ENCODE assay signal across 7 cellular contexts in genomic region chr11:67382481-67383136, GRCh38. TPM values are rescaled to one million over a fixed set of nuclear protein-coding genes. Genes with fewer than 3 reads are reported as not detected.
DNase-seq lines count a peak whose midpoint lies in the region; ATAC-seq and TF ChIP-seq lines count a peak whose summit lies in the region.

No MANE protein-coding gene starts in this region.

- peaks cover 5% of the 10 kb centered on the region for H3K4me1 Mint-ChIP-seq in activated T-helper 2 cell treated with anti-CD3 and anti-CD28 coated beads, Interferon-gamma antibody, Interleukin-2, Interleukin-4, amounts not matched to agents 10 μg/mL and 5 μg/mL and 100 μg/mL, durations not matched to agents 14 hours and 24 hours and 36 hours (ENCODE audit: low read depth)

- TF ChIP-seq POLR2A in thyroid gland (IDR thresholded peaks at IDR 0.05): no peak

- H3K36me3 ChIP-seq in thyroid gland: no peaks in the 10 kb centered on the region

- DNase-seq in GM12865 (ENCODE audit: low read depth): peak; percentile 90
- peak; percentile 64 for DNase-seq in Jurkat, Clone E6-1 (ENCODE audit: low read depth, low spot score)
- DNase-seq in RWPE1 (ENCODE audit: low spot score): peak; percentile 71
- DNase-seq in activated T-helper 2 cell treated with anti-CD3 and anti-CD28 coated beads, Interferon-gamma antibody, Interleukin-2, Interleukin-4, amounts not matched to agents 10 μg/mL and 5 μg/mL and 100 μg/mL, durations not matched to agents 14 hours and 24 hours and 36 hours (ENCODE audit: low spot score): peak; percentile 73
- DNase-seq in fibroblast of the conjunctiva (ENCODE audit: low read depth): peak; percentile 57
- peak; percentile 71 for DNase-seq in omental fat pad (ENCODE audit: low spot score)
- peak; percentile 78 to 83 for DNase-seq in thyroid gland

- POLR2A ChIA-PET in RWPE1 (lab: Yijun Ruan, JAX; ENCODE audit: low non-redundant PET): interaction anchor here (0.5 to 2.5 kb wide), 4 partner anchors 28 to 131 kb away, joined by 3 to 7 read pairs (median 4); partner anchors contain the start of gene POLD4

- H3K27ac ChIP-seq in RWPE1 (peak overlapping the region; percentile 31), thyroid gland (no peak overlapping the region)

- H3K27me3 ChIP-seq in thyroid gland: no peaks in the 10 kb centered on the region

- CTCF ChIA-PET in RWPE1 (lab: Yijun Ruan, JAX): interaction anchor here (0.6 to 5.8 kb wide), 31 partner anchors 9 to 652 kb away, joined by 3 to 113 read pairs (median 5); partner anchors contain the start of genes CLCF1, POLD4 and RAD9A

- no peak overlapping the region for H3K4me3 ChIP-seq in GM12865 (ENCODE audit: low read depth, low read length)
- H3K4me3 ChIP-seq in Jurkat, Clone E6-1 (ENCODE audit: low read length): no peak overlapping the region
- H3K4me3 ChIP-seq in thyroid gland (replicated peaks in 1 of 3): no peak overlapping the region

- no peak overlapping the region for H3K4me3 Mint-ChIP-seq in activated T-helper 2 cell treated with anti-CD3 and anti-CD28 coated beads, Interferon-gamma antibody, Interleukin-2, Interleukin-4, amounts not matched to agents 10 μg/mL and 5 μg/mL and 100 μg/mL, durations not matched to agents 14 hours and 24 hours and 36 hours (ENCODE audit: low read depth)

- H3K27ac Mint-ChIP-seq in activated T-helper 2 cell treated with anti-CD3 and anti-CD28 coated beads, Interferon-gamma antibody, Interleukin-2, Interleukin-4, amounts not matched to agents 10 μg/mL and 5 μg/mL and 100 μg/mL, durations not matched to agents 14 hours and 24 hours and 36 hours: no peak overlapping the region

- no peaks in the 10 kb centered on the region for H3K36me3 Mint-ChIP-seq in activated T-helper 2 cell treated with anti-CD3 and anti-CD28 coated beads, Interferon-gamma antibody, Interleukin-2, Interleukin-4, amounts not matched to agents 10 μg/mL and 5 μg/mL and 100 μg/mL, durations not matched to agents 14 hours and 24 hours and 36 hours (ENCODE audit: low read depth)

- TF ChIP-seq CTCF in GM12865 (IDR thresholded peaks at IDR 0.05; ENCODE audit: insufficient read depth, low read depth, low read length, missing control alignments): peak; percentile 99
- TF ChIP-seq CTCF in RWPE1 (conservative IDR thresholded peaks at IDR 0.05; ENCODE audit: low read depth): peak; percentile 97
- TF ChIP-seq CTCF in omental fat pad (IDR thresholded peaks at IDR 0.05): peak in 1 of 3 donors; percentile 97
- TF ChIP-seq CTCF in thyroid gland (IDR thresholded peaks at IDR 0.05): peak; percentile 95 to 98 (median 97)

- peak; percentile 53 for ATAC-seq in omental fat pad (ENCODE audit: low FRiP score)

- intact Hi-C loops in activated T-helper 2 cell treated with anti-CD3 and anti-CD28 coated beads, Interferon-gamma antibody, Interleukin-2, Interleukin-4, amounts not matched to agents 10 μg/mL and 5 μg/mL and 100 μg/mL, durations not matched to agents 14 hours and 24 hours and 36 hours (cut with micrococcal nuclease): loop anchor here (1.0 to 5.0 kb wide), 2 partner anchors 25 to 115 kb away; partner anchors contain the start of gene GRK2
- intact Hi-C loops in thyroid gland (cut with DNase I): loop anchor here (2.0 to 5.0 kb wide), 2 partner anchors 26 to 35 kb away; no protein-coding TSS in a partner anchor

- peaks cover 17% of the 10 kb centered on the region for H3K27me3 Mint-ChIP-seq in activated T-helper 2 cell treated with anti-CD3 and anti-CD28 coated beads, Interferon-gamma antibody, Interleukin-2, Interleukin-4, amounts not matched to agents 10 μg/mL and 5 μg/mL and 100 μg/mL, durations not matched to agents 14 hours and 24 hours and 36 hours (ENCODE audit: low read depth)

- no peaks in the 10 kb centered on the region for H3K9me3 Mint-ChIP-seq in activated T-helper 2 cell treated with anti-CD3 and anti-CD28 coated beads, Interferon-gamma antibody, Interleukin-2, Interleukin-4, amounts not matched to agents 10 μg/mL and 5 μg/mL and 100 μg/mL, durations not matched to agents 14 hours and 24 hours and 36 hours

- 41 to 42% methylated on average over 10 of the region's 12 CpGs for WGBS in thyroid gland, 2 donors

- peaks cover 17 to 50% of the 10 kb centered on the region in 2 donors for H3K4me1 ChIP-seq in thyroid gland

- no peaks in the 10 kb centered on the region for H3K9me3 ChIP-seq in thyroid gland

RNA-seq across cellular contexts. Expression of gene RAD9A, which starts 9.2 kb away (rescaled TPM):
- 38.0 TPM for polyA plus RNA-seq in Jurkat, Clone E6-1 (2012; ENCODE audit: insufficient read depth, insufficient read length)
- total RNA-seq in activated T-helper 2 cell treated with anti-CD3 and anti-CD28 coated beads, Interferon-gamma antibody, Interleukin-2, Interleukin-4, amounts not matched to agents 10 μg/mL and 5 μg/mL and 100 μg/mL, durations not matched to agents 14 hours and 24 hours and 36 hours: 32.1 and 34.1 TPM in 2 replicates
- total RNA-seq in omental fat pad (10 to 100 TPM in 2 of 4 donors, 1 to 10 TPM in 2; 5.5 to 18.0 (median 10.4) TPM), thyroid gland (10 to 100 TPM; 22.7 to 38.0 (median 31.0) TPM)

RNA-seq across cellular contexts. Expression of gene CLCF1, which starts 9.2 kb away (rescaled TPM):
- polyA plus RNA-seq in Jurkat, Clone E6-1 (2012; ENCODE audit: insufficient read depth, insufficient read length): 0.92 TPM
- 2.9 and 3.0 TPM in 2 replicates for total RNA-seq in activated T-helper 2 cell treated with anti-CD3 and anti-CD28 coated beads, Interferon-gamma antibody, Interleukin-2, Interleukin-4, amounts not matched to agents 10 μg/mL and 5 μg/mL and 100 μg/mL, durations not matched to agents 14 hours and 24 hours and 36 hours
- total RNA-seq in omental fat pad (10 to 100 TPM in 3 of 4 donors, 1 to 10 TPM in 1; 4.1 to 51.4 (median 25.1) TPM), thyroid gland (1 to 10 TPM; 4.3 to 9.4 (median 6.9) TPM)

RNA-seq across cellular contexts. Expression of gene PPP1CA, which starts 19.0 kb away (rescaled TPM):
- polyA plus RNA-seq in Jurkat, Clone E6-1 (2012; ENCODE audit: insufficient read depth, insufficient read length): 286 TPM
- 250 and 262 TPM in 2 replicates for total RNA-seq in activated T-helper 2 cell treated with anti-CD3 and anti-CD28 coated beads, Interferon-gamma antibody, Interleukin-2, Interleukin-4, amounts not matched to agents 10 μg/mL and 5 μg/mL and 100 μg/mL, durations not matched to agents 14 hours and 24 hours and 36 hours
- total RNA-seq in omental fat pad: 100 to 1,000 TPM in 2 of 4 donors, 10 to 100 TPM in 2; 91.9 to 110 (median 97.6) TPM
- 100 to 1,000 TPM; 164 to 216 (median 191) TPM for total RNA-seq in thyroid gland

RNA-seq across cellular contexts. Expression of gene TBC1D10C, which starts 21.3 kb away (rescaled TPM):
- polyA plus RNA-seq in Jurkat, Clone E6-1 (2012; ENCODE audit: insufficient read depth, insufficient read length): 105 TPM
- total RNA-seq in activated T-helper 2 cell treated with anti-CD3 and anti-CD28 coated beads, Interferon-gamma antibody, Interleukin-2, Interleukin-4, amounts not matched to agents 10 μg/mL and 5 μg/mL and 100 μg/mL, durations not matched to agents 14 hours and 24 hours and 36 hours: 112 and 118 TPM in 2 replicates
- total RNA-seq in omental fat pad (1 to 10 TPM; 1.6 to 7.1 (median 3.4) TPM), thyroid gland (10 to 100 TPM in 2 of 4 donors, 1 to 10 TPM in 2; 8.8 to 16.0 (median 11.6) TPM)

RNA-seq across cellular contexts. Expression of gene POLD4, which starts 29.3 kb away (rescaled TPM):
- polyA plus RNA-seq in Jurkat, Clone E6-1 (2012; ENCODE audit: insufficient read depth, insufficient read length): 38.1 TPM
- total RNA-seq in activated T-helper 2 cell treated with anti-CD3 and anti-CD28 coated beads, Interferon-gamma antibody, Interleukin-2, Interleukin-4, amounts not matched to agents 10 μg/mL and 5 μg/mL and 100 μg/mL, durations not matched to agents 14 hours and 24 hours and 36 hours: 41.1 and 50.1 TPM in 2 replicates
- 100 to 1,000 TPM in 1 of 4 donors, 10 to 100 TPM in 3; 67.5 to 141 (median 81.9) TPM for total RNA-seq in omental fat pad
- 100 to 1,000 TPM in 1 of 4 donors, 10 to 100 TPM in 3; 38.6 to 105 (median 60.6) TPM for total RNA-seq in thyroid gland
